ENCODE assay signal across 11 cellular contexts in genomic region chr12:108837239-108837638, GRCh38. TPM values are rescaled to one million over a fixed set of nuclear protein-coding genes. Genes with fewer than 3 reads are reported as not detected.
DNase-seq lines count a peak whose midpoint lies in the region; ATAC-seq and TF ChIP-seq lines count a peak whose summit lies in the region.
"Had no signal": no experiment of that assay in that cellular context is flagged by ENCODE, and none has a peak within 500 bp of the region (broad histone marks: within the 10 kb centered on the region; RNA-seq: fewer than 3 reads in every experiment).

No MANE protein-coding gene starts in this region.

- TF ChIP-seq CTCF in cardiac muscle cell (IDR thresholded peaks at IDR 0.05; ENCODE audit: low read depth, low read length) (no peak), ascending aorta (IDR thresholded peaks at IDR 0.05) (no peak), transverse colon (IDR thresholded peaks at IDR 0.05) (no peak)

- H3K4me1 ChIP-seq in cardiac muscle cell (ENCODE audit: low read depth) (peaks cover 44% of the 10 kb centered on the region), ascending aorta (peaks cover 45 to 71% of the 10 kb centered on the region in 2 donors), mesodermal cell (ENCODE audit: control insufficient read depth, insufficient read depth, low read length, poor library complexity, severe bottlenecking) (peaks cover 82% of the 10 kb centered on the region), transverse colon (peaks cover 27 to 60% (median 43%) of the 10 kb centered on the region in 4 donors)

- ATAC-seq in left cardiac atrium (no peak), HG03139 (IDR thresholded peaks at IDR 0.05; ENCODE audit: unreplicated experiment) (no peak), GM18861 (IDR thresholded peaks at IDR 0.05; ENCODE audit: unreplicated experiment) (no peak)
- ATAC-seq: activated T-cell treated with anti-CD3 and anti-CD28 coated beads, Interleukin-2, amount 50 U/mL, for 72 hours had no signal

- no peaks in the 10 kb centered on the region for H3K27me3 ChIP-seq in cardiac muscle cell
- no peaks in the 10 kb centered on the region for H3K27me3 ChIP-seq in ascending aorta
- no peaks in the 10 kb centered on the region for H3K27me3 ChIP-seq in transverse colon

- in situ Hi-C loops in transverse colon (cut with MboI; ENCODE audit: low pct_ligation_motif_present in 1 of 4, low pct_unique_long_range_greater_than_20kb in 1 of 4, low sequenced_read_pairs in 3 of 4): no loop called here

- intact Hi-C loops in left cardiac atrium (cut with DNase I): no loop called here
- intact Hi-C loops in ascending aorta (cut with DNase I): loop anchor here (5.0 kb wide), 2 partner anchors 150 to 625 kb away; no protein-coding TSS in a partner anchor
- intact Hi-C loops in transverse colon (cut with DNase I; ENCODE audit: low total_unique reads): no loop called here

- DNase-seq in cardiac muscle cell (ENCODE audit: low read depth in 1 of 2, low spot score in 1 of 2) (no peak), left cardiac atrium (no peak), ascending aorta (ENCODE audit: low spot score in 2 of 2) (no peak), transverse colon (no peak), UCSD-AML1 (lab: John Stamatoyannopoulos, UW; ENCODE audit: unreplicated experiment) (no peak)
- DNase-seq: activated T-cell treated with anti-CD3 and anti-CD28 coated beads, Interleukin-2, amount 50 U/mL, for 72 hours; AML-193 had no signal

- no peak for TF ChIP-seq EP300 in transverse colon (IDR thresholded peaks at IDR 0.05; ENCODE audit: low read depth)

- peak overlapping the region; percentile 90 for H3K27ac ChIP-seq in cardiac muscle cell
- H3K27ac ChIP-seq in ascending aorta: peak overlapping the region; percentile 96 to 97
- peak overlapping the region; percentile 97 for H3K27ac ChIP-seq in mesodermal cell (ENCODE audit: low read depth, low read length, severe bottlenecking)
- H3K27ac ChIP-seq in transverse colon: peak overlapping the region; percentile 83 to 88 (median 85)

- H3K9me3 ChIP-seq in cardiac muscle cell (ENCODE audit: low read depth): no peaks in the 10 kb centered on the region
- no peaks in the 10 kb centered on the region for H3K9me3 ChIP-seq in ascending aorta
- H3K9me3 ChIP-seq in mesodermal cell (ENCODE audit: control insufficient read depth, low read length): no peaks in the 10 kb centered on the region
- H3K9me3 ChIP-seq in transverse colon: no peaks in the 10 kb centered on the region

- H3K36me3 ChIP-seq in cardiac muscle cell: peaks cover 2% of the 10 kb centered on the region
- peaks cover 5 to 11% of the 10 kb centered on the region in 2 donors for H3K36me3 ChIP-seq in ascending aorta
- H3K36me3 ChIP-seq in mesodermal cell (ENCODE audit: control insufficient read depth, insufficient read depth, low read length): peaks cover 61% of the 10 kb centered on the region
- peaks cover 0 to 6% (median 0%) of the 10 kb centered on the region in 4 donors for H3K36me3 ChIP-seq in transverse colon

- WGBS in mesodermal cell (ENCODE audit: insufficient coverage in 2 of 2), 2 experiments: 94 to 98% methylated on average over 5 of the region's 8 CpGs
- 88 to 93% methylated on average over 8 of the region's 8 CpGs for WGBS in transverse colon (ENCODE audit: low coverage in 1 of 2), 2 donors

- no peak overlapping the region for H3K4me3 ChIP-seq in cardiac muscle cell
- no peak overlapping the region for H3K4me3 ChIP-seq in ascending aorta
- no peak overlapping the region for H3K4me3 ChIP-seq in mesodermal cell (ENCODE audit: extremely low read depth, insufficient read depth, low read length, poor library complexity, severe bottlenecking)
- H3K4me3 ChIP-seq in transverse colon: no peak overlapping the region

- TF ChIP-seq POLR2A in transverse colon (IDR thresholded peaks at IDR 0.05): no peak

RNA-seq across cellular contexts. Expression of gene SSH1, which starts 20.1 kb away (rescaled TPM):
- total RNA-seq in cardiac muscle cell (15.9 and 26.1 TPM in 2 replicates), left cardiac atrium (10 to 100 TPM; 30.4 to 46.0 TPM), ascending aorta (16.1 TPM), transverse colon (10 to 100 TPM; 15.0 to 39.0 (median 18.9) TPM)
- polyA plus RNA-seq in cardiac muscle cell: 17.7 and 19.1 TPM in 2 replicates
- polyA plus RNA-seq in mesodermal cell (2013, experiment 1 of 2): 39.1 TPM
- polyA plus RNA-seq in mesodermal cell (2013, experiment 2 of 2): 31.0 TPM

RNA-seq across cellular contexts. Expression of gene DAO, which starts 42.7 kb away (rescaled TPM):
- total RNA-seq in cardiac muscle cell: not detected in 2 replicates
- 0.72 TPM in 1 of 2 replicates, not detected in the other for polyA plus RNA-seq in cardiac muscle cell
- total RNA-seq in left cardiac atrium: not detected
- not detected for total RNA-seq in ascending aorta
- polyA plus RNA-seq in mesodermal cell (2013, experiment 1 of 2): not detected
- polyA plus RNA-seq in mesodermal cell (2013, experiment 2 of 2): not detected
- 1 to 10 TPM in 3 of 4 donors, not detected in 1; 3.7 to 7.1 (median 4.4) TPM for total RNA-seq in transverse colon
- total RNA-seq: activated T-cell treated with anti-CD3 and anti-CD28 coated beads, Interleukin-2, amount 50 U/mL, for 72 hours; T-helper 1 cell treated with Interleukin-12 subunit alpha and Interleukin-12 subunit beta and Interleukin-4 antibody, amounts not matched to agents 30 ng/mL and 1 ng/mL, for 36 hours had no signal
